11 cellular contexts compared by ENCODE assay signal in genomic region chr5:36882250-36882649, GRCh38. TPM values are rescaled to one million over a fixed set of nuclear protein-coding genes. Genes with fewer than 3 reads are reported as not detected.
DNase-seq lines count a peak whose midpoint lies in the region; ATAC-seq lines count a peak whose summit lies in the region.
"Had no signal": no experiment of that assay in that cellular context is flagged by ENCODE, and none has a peak within 500 bp of the region (broad histone marks: within the 10 kb centered on the region; RNA-seq: fewer than 3 reads in every experiment).

No MANE protein-coding gene starts in this region.

- ATAC-seq in GM18511 (IDR thresholded peaks at IDR 0.05; ENCODE audit: unreplicated experiment), result peak; percentile 40
- peak; percentile 61 for ATAC-seq in GM21390 (IDR thresholded peaks at IDR 0.05; ENCODE audit: unreplicated experiment)
- peak; percentile 43 for ATAC-seq in HG03469 (IDR thresholded peaks at IDR 0.05; ENCODE audit: unreplicated experiment)
- ATAC-seq in effector memory CD8-positive, alpha-beta T cell (replicated peaks), result peak; percentile 36
- no peak for ATAC-seq in left ventricle myocardium superior

- H3K9me3 Mint-ChIP-seq in effector memory CD8-positive, alpha-beta T cell, result no peaks in the 10 kb centered on the region

- H3K36me3 Mint-ChIP-seq in effector memory CD8-positive, alpha-beta T cell (ENCODE audit: insufficient read depth), result peaks cover 20% of the 10 kb centered on the region

- DNase-seq in effector memory CD8-positive, alpha-beta T cell, result no peak
- no peak for DNase-seq in cerebellum (ENCODE audit: low spot score)
- DNase-seq in hypothalamus (lab: John Stamatoyannopoulos, UW), result no peak
- no peak for DNase-seq in left ventricle myocardium superior
- no peak for DNase-seq in NCI-H2227 (lab: John Stamatoyannopoulos, UW; ENCODE audit: unreplicated experiment)
- DNase-seq: MG63; NK-92 treated with Interleukin-12 subunit alpha and Interleukin-12 subunit beta, amount 100 ng/mL, for 24 hours; stimulated activated CD4-positive, alpha-beta T cell treated with anti-CD3 and anti-CD28 coated beads, Interleukin-15, amount 100 ng/mL, for 24 hours had no signal

- H3K27me3 Mint-ChIP-seq in effector memory CD8-positive, alpha-beta T cell, result no peaks in the 10 kb centered on the region

- peak overlapping the region; percentile 36 to 60 for H3K4me3 Mint-ChIP-seq in effector memory CD8-positive, alpha-beta T cell

- intact Hi-C loops in left ventricle myocardium superior (cut with micrococcal nuclease), result loop anchor here (10.0 kb wide), 1 partner anchor 63 kb away; no protein-coding TSS in a partner anchor

- H3K4me1 Mint-ChIP-seq in effector memory CD8-positive, alpha-beta T cell (ENCODE audit: low read depth in 2 of 2), result peaks cover 46 to 62% of the 10 kb centered on the region in 2 donors

- H3K27ac Mint-ChIP-seq in effector memory CD8-positive, alpha-beta T cell, result peak overlapping the region in 1 of 2 donors; percentile 15

RNA-seq across cellular contexts. Expression of gene NIPBL, which starts 5.7 kb away (rescaled TPM):
- total RNA-seq in cerebellum, result 76.9 TPM
- total RNA-seq in left ventricle myocardium superior, result 36.7 TPM
